In genomic region chr5:181052928-181053759, GRCh38 we compare ENCODE assay signal across 8 cellular contexts. TPM values are rescaled to one million over a fixed set of nuclear protein-coding genes. Genes with fewer than 3 reads are reported as not detected.
DNase-seq lines count a peak whose midpoint lies in the region; ATAC-seq and TF ChIP-seq lines count a peak whose summit lies in the region.

No MANE protein-coding gene starts in this region.

- H3K4me1 Mint-ChIP-seq in CD4-positive, alpha-beta T cell (ENCODE audit: low read depth), result peaks cover 20% of the 10 kb centered on the region
- peaks cover 19% of the 10 kb centered on the region for H3K4me1 Mint-ChIP-seq in brain

- H3K4me1 ChIP-seq in HUES64 (ENCODE audit: insufficient read depth, low read length), result no peaks in the 10 kb centered on the region
- H3K4me1 ChIP-seq in left lung, result peaks cover 2 to 28% of the 10 kb centered on the region in 2 donors
- H3K4me1 ChIP-seq in thyroid gland, result peaks cover 9 to 14% of the 10 kb centered on the region in 2 donors

- POLR2A ChIA-PET in CD4-positive, alpha-beta T cell (lab: Charles Lee), result no interaction called here

- no peak overlapping the region for H3K9ac ChIP-seq in HUES64 (ENCODE audit: low read depth, low read length)

- H3K4me3 Mint-ChIP-seq in CD4-positive, alpha-beta T cell, result peak overlapping the region; percentile 68
- peak overlapping the region; percentile 84 to 87 (median 86) for H3K4me3 Mint-ChIP-seq in brain

- H3K9me3 ChIP-seq in CD4-positive, alpha-beta T cell (ENCODE audit: control insufficient read depth, low read length), result no peaks in the 10 kb centered on the region
- H3K9me3 ChIP-seq in HUES64 (ENCODE audit: insufficient read depth, low read depth, low read length) (peaks cover 3% of the 10 kb centered on the region; the same call in 1 of the 2 replicates), left lung (no peaks in the 10 kb centered on the region), thyroid gland (no peaks in the 10 kb centered on the region)

- H3K4me3 ChIP-seq in HUES64 (ENCODE audit: low read length) (peak overlapping the region; percentile 64), left lung (peak overlapping the region; percentile 37 to 49), thyroid gland (replicated peaks in 1 of 3) (peak overlapping the region; percentile 5 to 40 (median 19))

- no peak for DNase-seq in CD4-positive, alpha-beta T cell
- DNase-seq in left lung, result no peak
- peak in 1 of 2 donors; percentile 22 for DNase-seq in thyroid gland
- no peak for DNase-seq in hypothalamus (lab: John Stamatoyannopoulos, UW)

- intact Hi-C loops in CD4-positive, alpha-beta T cell (cut with DNase I, micrococcal nuclease), result no loop called here
- intact Hi-C loops in left lung (cut with DNase I) (no loop called here), thyroid gland (cut with DNase I) (no loop called here)

- TF ChIP-seq POLR2A in thyroid gland (IDR thresholded peaks at IDR 0.05), result no peak

- 84% methylated on average over 111 of the region's 111 CpGs for WGBS in HUES64
- 1 to 4% methylated on average over 30 to 54 of the region's 111 CpGs for WGBS in thyroid gland, 2 donors

- CTCF ChIA-PET in CD4-positive, alpha-beta T cell (lab: Charles Lee), result no interaction called here

- no peaks in the 10 kb centered on the region for H3K36me3 ChIP-seq in HUES64 (ENCODE audit: insufficient read depth, low read length)
- H3K36me3 ChIP-seq in left lung, result no peaks in the 10 kb centered on the region
- no peaks in the 10 kb centered on the region for H3K36me3 ChIP-seq in thyroid gland

- no peaks in the 10 kb centered on the region for H3K36me3 Mint-ChIP-seq in CD4-positive, alpha-beta T cell (ENCODE audit: low read depth)
- H3K36me3 Mint-ChIP-seq in brain, result no peaks in the 10 kb centered on the region

- no peak overlapping the region for H3K27ac ChIP-seq in CD4-positive, alpha-beta T cell (ENCODE audit: low read depth, low read length)
- H3K27ac ChIP-seq in HUES64 (ENCODE audit: low read depth, low read length), result no peak overlapping the region
- H3K27ac ChIP-seq in left lung, result peak overlapping the region in 1 of 2 donors; percentile 66
- H3K27ac ChIP-seq in thyroid gland, result no peak overlapping the region

- TF ChIP-seq CTCF in CD4-positive, alpha-beta T cell (IDR thresholded peaks at IDR 0.05), result no peak
- TF ChIP-seq CTCF in brain (conservative IDR thresholded peaks at IDR 0.05) (no peak), left lung (IDR thresholded peaks at IDR 0.05) (no peak), thyroid gland (IDR thresholded peaks at IDR 0.05) (no peak)

- H3K27me3 ChIP-seq in CD4-positive, alpha-beta T cell (ENCODE audit: control insufficient read depth, insufficient read depth, low read length), result peaks cover 86% of the 10 kb centered on the region
- peaks cover 90% of the 10 kb centered on the region for H3K27me3 ChIP-seq in HUES64 (ENCODE audit: insufficient read depth, low read length)
- peaks cover 49 to 97% of the 10 kb centered on the region in 2 donors for H3K27me3 ChIP-seq in left lung
- no peaks in the 10 kb centered on the region for H3K27me3 ChIP-seq in thyroid gland

- H3K27me3 Mint-ChIP-seq in CD4-positive, alpha-beta T cell, result peaks cover 84% of the 10 kb centered on the region
- peaks cover 92% of the 10 kb centered on the region for H3K27me3 Mint-ChIP-seq in brain

- H3K9me3 Mint-ChIP-seq in CD4-positive, alpha-beta T cell, result no peaks in the 10 kb centered on the region
- H3K9me3 Mint-ChIP-seq in brain, result peaks cover 0 to 14% (median 2%) of the 10 kb centered on the region in 5 experiments

- ATAC-seq in CD4-positive, alpha-beta T cell (ENCODE audit: poor library complexity), result peak; percentile 21
- ATAC-seq in left lung (peak; percentile 49), HG03045 (IDR thresholded peaks at IDR 0.05; ENCODE audit: unreplicated experiment) (no peak), HG03196 (IDR thresholded peaks at IDR 0.05; ENCODE audit: unreplicated experiment) (no peak)

- no peak overlapping the region for H3K27ac Mint-ChIP-seq in CD4-positive, alpha-beta T cell
- H3K27ac Mint-ChIP-seq in brain, result peak overlapping the region in 1 of 5 experiments; percentile 18

RNA-seq across cellular contexts. Expression of gene BTNL9, which starts 13.1 kb away (rescaled TPM):
- not detected for total RNA-seq in CD4-positive, alpha-beta T cell
- polyA plus RNA-seq in HUES64 (2013, experiment 1 of 2), result 0.45 TPM
- polyA plus RNA-seq in HUES64 (2013, experiment 2 of 2), result 0.51 TPM
- polyA plus RNA-seq in brain (ENCODE audit: insufficient read depth, low read depth, low replicate concordance), result 2.1 TPM
- total RNA-seq in left lung (10 to 100 TPM; 15.9 to 56.1 TPM), thyroid gland (10 to 100 TPM; 12.9 to 77.1 (median 34.3) TPM)

Comparison
In these comparisons a context has a peak if more than half of its experiments do, and no peak if none do; other contexts are left out.
1. ATAC-seq: peak in CD4-positive, alpha-beta T cell (single experiment) and left lung (single experiment); none in HG03045 (single experiment) and HG03196 (single experiment).
2. RNA of gene BTNL9, which starts 13.1 kb away (total RNA-seq): 15.9 to 56.1 TPM in left lung and 12.9 to 77.1 TPM in thyroid gland; not detected in CD4-positive, alpha-beta T cell; every median in the first group is over 10 times any median in the second.
3. Peak in every context shown above with its lines, with median percentiles within 50 percentile points of each other: H3K4me3 ChIP-seq.